ENCODE assay signal across 22 cellular contexts in the genomic region with DNA sequence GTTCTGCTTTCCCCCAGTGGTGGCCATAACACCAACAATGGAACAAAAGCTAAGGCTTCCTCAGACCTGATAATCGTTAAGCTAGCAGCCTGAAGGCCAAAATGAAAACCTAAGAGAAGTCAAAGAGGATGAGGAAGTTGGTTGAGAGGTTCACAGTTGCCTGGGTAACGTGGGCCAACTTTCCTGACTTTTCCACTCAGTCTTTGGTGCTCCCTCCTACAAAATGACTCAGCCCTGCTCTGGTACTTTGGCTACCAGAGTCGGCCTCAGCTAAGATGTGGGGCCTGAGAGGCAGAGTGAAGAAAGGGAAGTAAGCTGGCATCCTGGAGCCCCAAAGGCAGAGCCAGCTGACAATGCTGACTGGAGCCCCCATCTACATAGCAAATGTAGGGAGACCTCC.
A peak's percentile ranks its signal among the peaks of the same experiment; 100 is the strongest.
DNase-seq lines count a peak whose midpoint lies in the region; ATAC-seq and TF ChIP-seq lines count a peak whose summit lies in the region.
"Had no signal": no experiment of that assay in that cellular context is flagged by ENCODE, and none has a peak within 500 bp of the region (broad histone marks: within the 10 kb centered on the region; RNA-seq: fewer than 3 reads in every experiment).

No MANE protein-coding gene starts in this region.

- no peaks in the 10 kb centered on the region for H3K27me3 Mint-ChIP-seq in activated naive CD4-positive, alpha-beta T cell treated with anti-CD3 and anti-CD28 coated beads, Interleukin-2, amount 50 U/mL, for 24 hours
- H3K27me3 Mint-ChIP-seq: activated CD8-positive, alpha-beta T cell treated with anti-CD3 and anti-CD28 coated beads for 36 hours; CD4-positive, CD25-positive, alpha-beta regulatory T cell had no signal

- no peak overlapping the region for H3K4me3 Mint-ChIP-seq in activated naive CD4-positive, alpha-beta T cell treated with anti-CD3 and anti-CD28 coated beads, Interleukin-2, amount 50 U/mL, for 24 hours
- H3K4me3 Mint-ChIP-seq: activated CD8-positive, alpha-beta T cell treated with anti-CD3 and anti-CD28 coated beads for 36 hours; activated T-helper 1 cell treated with anti-CD3 and anti-CD28 coated beads, Interleukin-12 subunit alpha, Interleukin-12 subunit beta, Interleukin-2, Interleukin-4 antibody, amounts not matched to agents 30 ng/mL and 10 ng/mL and 1 ng/mL, durations not matched to agents 14 hours and 24 hours and 36 hours; CD4-positive, CD25-positive, alpha-beta regulatory T cell; nephron had no signal

- H3K4me3 ChIP-seq in fibroblast of mammary gland (ENCODE audit: control insufficient read depth, low read depth, low read length): no peak overlapping the region
- H3K4me3 ChIP-seq: breast epithelium had no signal

- TF ChIP-seq CTCF in fibroblast of mammary gland (conservative IDR thresholded peaks at IDR 0.05; ENCODE audit: control insufficient read depth, insufficient read depth, low read depth, low read length): no peak

- peak overlapping the region; percentile 85 for H3K27ac Mint-ChIP-seq in activated naive CD4-positive, alpha-beta T cell treated with anti-CD3 and anti-CD28 coated beads, Interleukin-2, amount 50 U/mL, for 24 hours
- H3K27ac Mint-ChIP-seq: activated CD8-positive, alpha-beta T cell treated with anti-CD3 and anti-CD28 coated beads for 36 hours; nephron had no signal

- H3K9me3 Mint-ChIP-seq in activated naive CD4-positive, alpha-beta T cell treated with anti-CD3 and anti-CD28 coated beads, Interleukin-2, amount 50 U/mL, for 24 hours: no peaks in the 10 kb centered on the region
- H3K9me3 Mint-ChIP-seq: activated CD8-positive, alpha-beta T cell treated with anti-CD3 and anti-CD28 coated beads for 36 hours; activated T-helper 1 cell treated with anti-CD3 and anti-CD28 coated beads, Interleukin-12 subunit alpha, Interleukin-12 subunit beta, Interleukin-2, Interleukin-4 antibody, amounts not matched to agents 30 ng/mL and 10 ng/mL and 1 ng/mL, durations not matched to agents 14 hours and 24 hours and 36 hours; nephron had no signal

- no peak for DNase-seq in activated naive CD4-positive, alpha-beta T cell treated with Interleukin-2 at 50 U/mL for 16 hours
- peak; percentile 38 for DNase-seq in OCI-M1 (lab: John Stamatoyannopoulos, UW)
- peak; percentile 31 for DNase-seq in fibroblast of mammary gland (ENCODE audit: low read depth)
- DNase-seq in germinal center (ENCODE audit: low spot score): no peak
- no peak for DNase-seq in T-helper 2 cell
- DNase-seq: activated CD8-positive, alpha-beta T cell treated with anti-CD3 and anti-CD28 coated beads for 36 hours; CD4-positive, CD25-positive, alpha-beta regulatory T cell; DMS53; mesendoderm; NCI-H1092 treated with DMSO at 0.1 percent for 48 hours; NCI-H526 treated with DMSO at 0.1 percent for 48 hours; SK-N-SH; stimulated activated CD4-positive, alpha-beta T cell treated with anti-CD3 and anti-CD28 coated beads, Interleukin-12 subunit alpha, Interleukin-12 subunit beta, amount 100 ng/mL, for 4 hours; stimulated activated naive CD4-positive, alpha-beta T cell had no signal

- ATAC-seq in GM21367 (IDR thresholded peaks at IDR 0.05; ENCODE audit: unreplicated experiment): no peak
- ATAC-seq in HG03342 (IDR thresholded peaks at IDR 0.05; ENCODE audit: unreplicated experiment): no peak
- ATAC-seq: activated CD8-positive, alpha-beta T cell treated with anti-CD3 and anti-CD28 coated beads for 36 hours; esophagus mucosa; Panc1 had no signal

- peaks cover 22% of the 10 kb centered on the region for H3K4me1 Mint-ChIP-seq in activated naive CD4-positive, alpha-beta T cell treated with anti-CD3 and anti-CD28 coated beads, Interleukin-2, amount 50 U/mL, for 24 hours
- H3K4me1 Mint-ChIP-seq: nephron had no signal

- peaks cover 1% of the 10 kb centered on the region for H3K36me3 Mint-ChIP-seq in activated naive CD4-positive, alpha-beta T cell treated with anti-CD3 and anti-CD28 coated beads, Interleukin-2, amount 50 U/mL, for 24 hours

Comparison
In these comparisons a context has a peak if more than half of its experiments do, and no peak if none do; other contexts are left out.
1. DNase-seq: peak in OCI-M1 (single experiment) and fibroblast of mammary gland (single experiment); none in activated naive CD4-positive, alpha-beta T cell treated with Interleukin-2 at 50 U/mL for 16 hours (single experiment), germinal center (single experiment) and T-helper 2 cell (0 of 5).